In genomic region chr7:97006146-97006950, GRCh38 we compare ENCODE assay signal across 8 cellular contexts. TPM values are rescaled to one million over a fixed set of nuclear protein-coding genes. Genes with fewer than 3 reads are reported as not detected.
DNase-seq lines count a peak whose midpoint lies in the region; ATAC-seq and TF ChIP-seq lines count a peak whose summit lies in the region.

No MANE protein-coding gene starts in this region.

- H3K27me3 ChIP-seq in CD8-positive, alpha-beta T cell (ENCODE audit: insufficient read depth, low read length), result peaks cover 52% of the 10 kb centered on the region

- H3K27me3 Mint-ChIP-seq in CD8-positive, alpha-beta T cell (ENCODE audit: low read depth), result peaks cover 78% of the 10 kb centered on the region
- H3K27me3 Mint-ChIP-seq in activated T-cell treated with anti-CD3 and anti-CD28 coated beads, Interleukin-2, amount 50 U/mL, for 4 hours (ENCODE audit: low read depth), result peaks cover 80% of the 10 kb centered on the region
- peaks cover 54% of the 10 kb centered on the region for H3K27me3 Mint-ChIP-seq in glutamatergic neuron (ENCODE audit: unreplicated experiment)

- no peaks in the 10 kb centered on the region for H3K36me3 Mint-ChIP-seq in CD8-positive, alpha-beta T cell
- H3K36me3 Mint-ChIP-seq in activated T-cell treated with anti-CD3 and anti-CD28 coated beads, Interleukin-2, amount 50 U/mL, for 4 hours (ENCODE audit: insufficient read depth), result no peaks in the 10 kb centered on the region
- no peaks in the 10 kb centered on the region for H3K36me3 Mint-ChIP-seq in glutamatergic neuron (ENCODE audit: unreplicated experiment)

- intact Hi-C loops in CD8-positive, alpha-beta T cell (cut with DNase I, micrococcal nuclease), result no loop called here

- no peak for TF ChIP-seq CTCF in CD8-positive, alpha-beta T cell (IDR thresholded peaks at IDR 0.05)
- no peak for TF ChIP-seq CTCF in glutamatergic neuron (IDR thresholded peaks at IDR 0.05; ENCODE audit: partially characterized antibody, unreplicated experiment)
- TF ChIP-seq CTCF in retinal pigment epithelial cell (conservative IDR thresholded peaks at IDR 0.05; ENCODE audit: low read depth, low read length), result no peak

- H3K9me3 ChIP-seq in CD8-positive, alpha-beta T cell (ENCODE audit: low read length), result no peaks in the 10 kb centered on the region

- peaks cover 13% of the 10 kb centered on the region for H3K4me1 ChIP-seq in CD8-positive, alpha-beta T cell (ENCODE audit: insufficient read depth, low read length)

- DNase-seq in CD8-positive, alpha-beta T cell, result peak in 2 of 7 experiments; percentile 25 to 27
- DNase-seq in MV-4-11 (lab: John Stamatoyannopoulos, UW) (peak; percentile 27), glutamatergic neuron (peak; percentile 79), retinal pigment epithelial cell (ENCODE audit: low read depth) (no peak), NCI-H1048 (lab: John Stamatoyannopoulos, UW) (no peak), NCI-H1105 treated with DMSO at 0.1 percent for 48 hours (lab: John Stamatoyannopoulos, UW) (no peak)
- DNase-seq in activated T-cell treated with anti-CD3 and anti-CD28 coated beads, Interleukin-2, amount 50 U/mL, for 4 hours, result no peak

- H3K4me3 Mint-ChIP-seq in CD8-positive, alpha-beta T cell, result peak overlapping the region; percentile 79
- peak overlapping the region; percentile 78 for H3K4me3 Mint-ChIP-seq in activated T-cell treated with anti-CD3 and anti-CD28 coated beads, Interleukin-2, amount 50 U/mL, for 4 hours
- peak overlapping the region; percentile 79 for H3K4me3 Mint-ChIP-seq in glutamatergic neuron (ENCODE audit: unreplicated experiment)

- no peak overlapping the region for H3K27ac ChIP-seq in CD8-positive, alpha-beta T cell (ENCODE audit: low read depth, low read length)

- peak; percentile 65 for ATAC-seq in CD8-positive, alpha-beta T cell
- ATAC-seq in GM21526 (IDR thresholded peaks at IDR 0.05; ENCODE audit: low FRiP score, unreplicated experiment), result peak; percentile 60
- ATAC-seq in activated T-cell treated with anti-CD3 and anti-CD28 coated beads, Interleukin-2, amount 50 U/mL, for 4 hours, result peak; percentile 73 to 75

- no peak overlapping the region for H3K27ac Mint-ChIP-seq in CD8-positive, alpha-beta T cell
- H3K27ac Mint-ChIP-seq in glutamatergic neuron (ENCODE audit: unreplicated experiment), result no peak overlapping the region

- CTCF ChIA-PET in CD8-positive, alpha-beta T cell (lab: Charles Lee), result no interaction called here

- H3K9me3 Mint-ChIP-seq in CD8-positive, alpha-beta T cell, result no peaks in the 10 kb centered on the region
- H3K9me3 Mint-ChIP-seq in activated T-cell treated with anti-CD3 and anti-CD28 coated beads, Interleukin-2, amount 50 U/mL, for 4 hours, result no peaks in the 10 kb centered on the region
- peaks cover 3% of the 10 kb centered on the region for H3K9me3 Mint-ChIP-seq in glutamatergic neuron (ENCODE audit: unreplicated experiment)

- POLR2A ChIA-PET in CD8-positive, alpha-beta T cell (lab: Charles Lee), result no interaction called here

- no peaks in the 10 kb centered on the region for H3K36me3 ChIP-seq in CD8-positive, alpha-beta T cell (ENCODE audit: insufficient read depth, low read length)

- H3K4me1 Mint-ChIP-seq in CD8-positive, alpha-beta T cell (ENCODE audit: low read depth), result peaks cover 25% of the 10 kb centered on the region
- peaks cover 13% of the 10 kb centered on the region for H3K4me1 Mint-ChIP-seq in activated T-cell treated with anti-CD3 and anti-CD28 coated beads, Interleukin-2, amount 50 U/mL, for 4 hours (ENCODE audit: low read depth)
- peaks cover 1% of the 10 kb centered on the region for H3K4me1 Mint-ChIP-seq in glutamatergic neuron (ENCODE audit: low read depth, unreplicated experiment)

- no peak overlapping the region for H3K4me3 ChIP-seq in CD8-positive, alpha-beta T cell (ENCODE audit: low read depth, low read length)
- H3K4me3 ChIP-seq in retinal pigment epithelial cell (ENCODE audit: low read length), result peak overlapping the region; percentile 30

RNA-seq across cellular contexts. Expression of gene DLX6, which starts 1.0 kb away (rescaled TPM):
- total RNA-seq in CD8-positive, alpha-beta T cell, result not detected
- total RNA-seq in activated T-cell treated with anti-CD3 and anti-CD28 coated beads, Interleukin-2, amount 50 U/mL, for 4 hours, result not detected
- total RNA-seq in glutamatergic neuron (ENCODE audit: unreplicated experiment), result not detected

RNA-seq across cellular contexts. Expression of gene DLX5, which starts 18.3 kb away (rescaled TPM):
- not detected for total RNA-seq in CD8-positive, alpha-beta T cell
- total RNA-seq in activated T-cell treated with anti-CD3 and anti-CD28 coated beads, Interleukin-2, amount 50 U/mL, for 4 hours, result not detected
- total RNA-seq in glutamatergic neuron (ENCODE audit: unreplicated experiment), result not detected

Comparison
In these comparisons a context has a peak if more than half of its experiments do, and no peak if none do; other contexts are left out.
1. DNase-seq: peak in MV-4-11 (single experiment) and glutamatergic neuron (single experiment); none in activated T-cell treated with anti-CD3 and anti-CD28 coated beads, Interleukin-2, amount 50 U/mL, for 4 hours (single experiment), retinal pigment epithelial cell (single experiment), NCI-H1048 (single experiment) and NCI-H1105 treated with DMSO at 0.1 percent for 48 hours (single experiment).
2. Peak in every context shown above with its lines, with median percentiles within 50 percentile points of each other: ATAC-seq and H3K4me3 Mint-ChIP-seq.